Comparison of ENCODE assay signal across 8 cellular contexts in the genomic region with DNA sequence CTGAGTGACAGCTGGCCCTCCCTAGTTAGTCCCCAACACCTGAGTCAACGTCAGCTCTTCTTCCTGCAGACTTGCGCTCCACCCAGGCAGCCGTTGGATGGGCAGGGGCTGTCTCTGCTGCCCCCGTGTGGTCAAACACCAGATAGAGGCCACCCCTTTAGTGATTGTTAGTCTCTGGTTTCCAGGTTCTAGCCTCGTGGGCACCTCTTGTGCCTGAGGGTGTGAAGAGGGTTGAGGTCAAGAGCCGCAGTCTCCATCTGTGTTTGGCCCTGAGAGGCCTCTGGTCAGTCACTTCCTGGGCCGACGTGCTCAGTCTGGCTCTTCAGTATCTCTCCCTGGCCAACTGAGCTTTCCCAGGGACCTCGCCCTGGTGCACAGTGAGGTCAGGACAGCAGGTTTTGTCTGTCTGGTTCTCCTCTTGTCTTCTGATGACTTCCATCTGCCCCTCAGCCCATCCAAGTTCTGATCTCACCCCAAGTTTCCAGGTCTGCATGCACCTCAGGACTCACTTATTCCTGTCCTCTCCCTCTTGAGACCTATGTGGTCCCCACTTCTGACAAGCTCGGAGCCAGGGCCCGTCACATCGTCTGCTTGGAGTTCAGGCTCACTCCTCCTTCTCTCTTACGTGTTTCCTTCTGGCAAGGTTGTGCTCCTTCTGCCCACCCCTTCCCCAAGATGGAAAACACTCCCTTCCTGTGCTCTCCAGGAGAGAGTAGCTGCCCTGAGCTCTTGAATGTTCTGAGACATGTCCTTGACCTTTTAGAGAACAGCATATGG. TPM values are rescaled to one million over a fixed set of nuclear protein-coding genes. Genes with fewer than 3 reads are reported as not detected.
DNase-seq lines count a peak whose midpoint lies in the region; ATAC-seq and TF ChIP-seq lines count a peak whose summit lies in the region.

No MANE protein-coding gene starts in this region.

- H3K27me3 ChIP-seq in GM06990 (replicated peaks; ENCODE audit: control insufficient read depth, insufficient read depth, low read length) (no peaks in the 10 kb centered on the region; the same call in 1 of the 2 replicates), ascending aorta (no peaks in the 10 kb centered on the region)

- no peaks in the 10 kb centered on the region for H3K36me3 ChIP-seq in GM06990 (ENCODE audit: control insufficient read depth, insufficient read depth, low read length)
- peaks cover 64 to 73% of the 10 kb centered on the region in 2 donors for H3K36me3 ChIP-seq in ascending aorta

- no peak overlapping the region for H3K27ac ChIP-seq in ascending aorta

- DNase-seq in GM06990 (ENCODE audit: extremely low read depth, insufficient read length) = peak; percentile 47
- DNase-seq in T-helper 2 cell = peak in 4 of 5 experiments; percentile 9 to 71 (median 44)
- peak in 1 of 2 donors; percentile 72 for DNase-seq in ascending aorta (ENCODE audit: low spot score in 2 of 2)
- peak; percentile 89 for DNase-seq in iPS-NIHi7 (ENCODE audit: extremely low spot score)
- DNase-seq in stimulated activated CD4-positive, alpha-beta T cell treated with anti-CD3 and anti-CD28 coated beads, Interleukin-2, amount 100 ng/mL, for 48 hours = peak; percentile 63 to 67
- no peak for DNase-seq in omental fat pad (ENCODE audit: low spot score)

- H3K4me3 ChIP-seq in GM06990 (replicated peaks; ENCODE audit: low read depth, low read length) = no peak overlapping the region
- no peak overlapping the region for H3K4me3 ChIP-seq in ascending aorta

- no peak for ATAC-seq in GM19455 (IDR thresholded peaks at IDR 0.05; ENCODE audit: unreplicated experiment)
- no peak for ATAC-seq in omental fat pad (ENCODE audit: low FRiP score)

- intact Hi-C loops in ascending aorta (cut with DNase I) = loop anchor here (5.0 kb wide), 1 partner anchor 143 kb away; no protein-coding TSS in a partner anchor

- TF ChIP-seq CTCF in GM06990 (IDR thresholded peaks at IDR 0.05; ENCODE audit: insufficient read depth, low read length, poor library complexity, severe bottlenecking) = peak; percentile 94
- TF ChIP-seq CTCF in LNCAP (IDR thresholded peaks at IDR 0.05) = peak; percentile 77
- peak; percentile 47 to 78 (median 67) for TF ChIP-seq CTCF in ascending aorta (IDR thresholded peaks at IDR 0.05)
- no peak for TF ChIP-seq CTCF in omental fat pad (IDR thresholded peaks at IDR 0.05)

- no peaks in the 10 kb centered on the region for H3K9me3 ChIP-seq in ascending aorta

- H3K4me1 ChIP-seq in ascending aorta = no peaks in the 10 kb centered on the region

RNA-seq across cellular contexts. Expression of a gene that starts 20.9 kb away (rescaled TPM):
- total RNA-seq in ascending aorta (84.3 TPM), omental fat pad (100 to 1,000 TPM in 1 of 4 donors, 10 to 100 TPM in 3; 23.2 to 103 (median 39.3) TPM)

RNA-seq across cellular contexts. Expression of a gene that starts 48.1 kb away (rescaled TPM):
- total RNA-seq in ascending aorta = 13.0 TPM
- total RNA-seq in omental fat pad = 1 to 10 TPM in 3 of 4 donors, under 1 TPM in 1; 0.95 to 3.7 (median 3.1) TPM

Comparison
In these comparisons a context has a peak if more than half of its experiments do, and no peak if none do; other contexts are left out.
1. CTCF ChIP-seq: peak in GM06990 (single experiment), LNCAP (single experiment) and ascending aorta (3 of 3); none in omental fat pad (0 of 3).